In the genomic region with DNA sequence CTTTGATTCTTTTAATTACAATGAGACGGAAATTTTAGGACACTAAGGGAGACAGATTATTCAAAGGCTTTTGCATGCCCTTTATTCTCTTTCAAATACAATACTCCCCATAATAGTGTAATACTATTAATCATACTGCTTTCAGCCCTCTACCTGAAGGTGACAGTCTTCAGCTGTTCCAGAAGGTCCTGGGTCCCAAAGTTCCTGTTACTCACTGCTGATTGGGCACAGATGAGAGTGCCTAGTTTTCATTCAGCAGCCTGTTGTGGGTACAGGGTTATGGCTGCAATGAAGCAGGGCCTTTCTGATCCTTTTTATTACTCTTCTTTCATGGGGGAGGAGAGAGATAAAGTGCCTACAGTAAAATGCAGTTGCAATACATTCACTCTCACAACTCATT, we compare ENCODE assay signal across 17 cellular contexts.
DNase-seq lines count a peak whose midpoint lies in the region; ATAC-seq, FAIRE-seq and TF ChIP-seq lines count a peak whose summit lies in the region.
"Had no signal": no experiment of that assay in that cellular context is flagged by ENCODE, and none has a peak within 500 bp of the region (broad histone marks: within the 10 kb centered on the region; RNA-seq: fewer than 3 reads in every experiment).

No MANE protein-coding gene starts in this region.

- H4K20me1 ChIP-seq in GM23338 (replicated peaks; ENCODE audit: insufficient read depth) (no peaks in the 10 kb centered on the region), H1 (replicated peaks in 1 of 2; ENCODE audit: control insufficient read depth in 1 of 2, insufficient read depth in 2 of 2, low read length in 2 of 2) (peaks cover 0 to 2% of the 10 kb centered on the region in 2 experiments)
- H4K20me1 ChIP-seq: BLaER1 had no signal

- TF ChIP-seq POLR2A in H1 (IDR thresholded peaks at IDR 0.05; ENCODE audit: control extremely low read depth in 1 of 2, low read depth in 2 of 2, low read length in 2 of 2): no peak

- H3K23me2 ChIP-seq in H1 (ENCODE audit: low read depth, low read length): no peaks in the 10 kb centered on the region

- ATAC-seq in GM23338 (peak; percentile 69), HG02798 (IDR thresholded peaks at IDR 0.05; ENCODE audit: poor library complexity, unreplicated experiment) (no peak)
- no peak for ATAC-seq in effector memory CD8-positive, alpha-beta T cell (replicated peaks)
- ATAC-seq: HepG2 had no signal

- TF ChIP-seq CTCF in GM23338 (conservative IDR thresholded peaks at IDR 0.05; ENCODE audit: low read depth in 2 of 2) (peak in 1 of 2 experiments; percentile 42; a peak in 3 of 4 replicates), H1 (IDR thresholded peaks at IDR 0.05; ENCODE audit: control extremely low read depth in 1 of 3, insufficient read depth in 1 of 3, low read depth in 1 of 3, low read length in 3 of 3) (no peak), nephron progenitor cell (IDR thresholded peaks at IDR 0.05) (no peak)

- no peak overlapping the region for H2BK20ac ChIP-seq in H1 (ENCODE audit: low read length)

- no peak overlapping the region for H3K23ac ChIP-seq in H1 (ENCODE audit: insufficient read length)

- H3K27me3 Mint-ChIP-seq in GM23338 (ENCODE audit: insufficient read depth, low read depth, poor library complexity): peaks cover 4% of the 10 kb centered on the region
- no peaks in the 10 kb centered on the region for H3K27me3 Mint-ChIP-seq in nephron progenitor cell (ENCODE audit: low read depth, poor library complexity)
- H3K27me3 Mint-ChIP-seq in effector memory CD8-positive, alpha-beta T cell: no peaks in the 10 kb centered on the region
- H3K27me3 Mint-ChIP-seq: CD4-positive, alpha-beta memory T cell; IgD-negative memory B cell had no signal

- no peak overlapping the region for H4K5ac ChIP-seq in H1 (ENCODE audit: insufficient read length, low read depth, low read length)

- CTCF ChIA-PET in H1 (lab: Charles Lee; ENCODE audit: partially characterized antibody): no interaction called here

- H3K27me3 ChIP-seq in GM23338 (ENCODE audit: insufficient read depth) (no peaks in the 10 kb centered on the region), H1 (replicated peaks in 1 of 4; ENCODE audit: control insufficient read depth in 3 of 4, extremely low read depth in 1 of 4, insufficient read depth in 3 of 4, low read length in 3 of 4) (no peaks in the 10 kb centered on the region)
- H3K27me3 ChIP-seq: BLaER1 had no signal

- H3K4me1 ChIP-seq in GM23338 (ENCODE audit: insufficient read depth) (no peaks in the 10 kb centered on the region), H1 (replicated peaks in 1 of 4; ENCODE audit: control insufficient read depth in 3 of 4, insufficient read depth in 4 of 4, low read length in 3 of 4) (no peaks in the 10 kb centered on the region; a peak in 1 of 7 replicates)
- H3K4me1 ChIP-seq: BLaER1 had no signal

- H3K27ac ChIP-seq in GM23338 (ENCODE audit: low read depth) (no peak overlapping the region), H1 (ENCODE audit: low read depth, low read length) (no peak overlapping the region)
- H3K27ac ChIP-seq: BLaER1 had no signal

- POLR2A ChIA-PET in H1 (lab: Charles Lee; ENCODE audit: partially characterized antibody): interaction anchor here (0.6 to 1.7 kb wide), 2 partner anchors 8 to 154 kb away, joined by 4 read pairs; no protein-coding TSS in a partner anchor

- no peak overlapping the region for H2BK12ac ChIP-seq in H1 (ENCODE audit: low read depth, low read length)

- peaks cover 2% of the 10 kb centered on the region for H3K36me3 Mint-ChIP-seq in GM23338 (ENCODE audit: low read depth)
- peaks cover 33% of the 10 kb centered on the region for H3K36me3 Mint-ChIP-seq in nephron progenitor cell (ENCODE audit: low read depth)
- no peaks in the 10 kb centered on the region for H3K36me3 Mint-ChIP-seq in effector memory CD8-positive, alpha-beta T cell (ENCODE audit: insufficient read depth)

- no peak overlapping the region for H4K8ac ChIP-seq in H1 (ENCODE audit: extremely low read depth, insufficient read depth, low read length)

- 0 out of 2 replicates have a peak, but pooled peaks cover 2% of the 10 kb centered on the region for H3F3A ChIP-seq in GM23338 (replicated peaks; ENCODE audit: low read depth)

- H3K4me3 Mint-ChIP-seq in GM23338: no peak overlapping the region
- no peak overlapping the region for H3K4me3 Mint-ChIP-seq in nephron progenitor cell
- H3K4me3 Mint-ChIP-seq in effector memory CD8-positive, alpha-beta T cell: no peak overlapping the region
- H3K4me3 Mint-ChIP-seq: CD14-positive monocyte; CD4-positive, alpha-beta memory T cell; IgD-negative memory B cell had no signal

- no peak overlapping the region for H3K9ac ChIP-seq in H1 (replicated peaks in 1 of 4; ENCODE audit: extremely low read depth in 1 of 4, low read depth in 3 of 4, low read length in 3 of 4)
- H3K9ac ChIP-seq: BLaER1 had no signal

- no peaks in the 10 kb centered on the region for H3K9me3 ChIP-seq in H1 (ENCODE audit: insufficient read depth in 2 of 2, low read depth in 1 of 2, low read length in 1 of 2)

- WGBS in H1 (ENCODE audit: extremely low coverage in 1 of 2, insufficient coverage in 1 of 2, insufficient read length in 1 of 2, insufficient replicate concordance in 2 of 2, low coverage in 1 of 2, low lambda C conversion rate in 2 of 2, missing lambda C conversion rate in 1 of 2), 2 experiments: 69% methylated on average over 1 of the region's 1 CpG; no CpG with 5 or more reads in 1 of the 2 experiments

- H3K14ac ChIP-seq in H1 (ENCODE audit: insufficient read length): no peak overlapping the region

- no peak overlapping the region for H2BK5ac ChIP-seq in H1 (ENCODE audit: low read depth, low read length)

- no peak overlapping the region for H2BK120ac ChIP-seq in H1 (replicated peaks; ENCODE audit: low read depth, low read length)

- H3K79me2 ChIP-seq in GM23338 (replicated peaks; ENCODE audit: insufficient read depth) (no peaks in the 10 kb centered on the region), H1 (ENCODE audit: control insufficient read depth in 1 of 2, insufficient read depth in 2 of 2, low read length in 2 of 2) (no peaks in the 10 kb centered on the region)

- no peaks in the 10 kb centered on the region; the same call in 1 of the 2 replicates for H3K36me3 ChIP-seq in GM23338 (ENCODE audit: insufficient read depth)
- no peaks in the 10 kb centered on the region for H3K36me3 ChIP-seq in H1 (ENCODE audit: control insufficient read depth in 2 of 4, insufficient read depth in 4 of 4, low read length in 3 of 4)
- H3K36me3 ChIP-seq: BLaER1 had no signal

- H2AK5ac ChIP-seq in H1 (ENCODE audit: low read depth, low read length): no peak overlapping the region

- H3K4ac ChIP-seq in H1 (replicated peaks; ENCODE audit: insufficient read length, low read depth, low read length): no peak overlapping the region

- no peaks in the 10 kb centered on the region for H3K79me1 ChIP-seq in H1 (ENCODE audit: low read depth, low read length)

- peak; percentile 15 to 38; a peak in 3 of 4 replicates for TF ChIP-seq RAD21 in H1 (IDR thresholded peaks at IDR 0.05 in 1 of 2, conservative IDR thresholded peaks at IDR 0.05 in 1 of 2; ENCODE audit: low read depth in 2 of 2, low read length in 2 of 2)

- no peak overlapping the region for H3K56ac ChIP-seq in H1 (replicated peaks; ENCODE audit: insufficient read length, low read depth, low read length)

- no peak overlapping the region for H3K4me2 ChIP-seq in GM23338
- H3K4me2 ChIP-seq in H1 (ENCODE audit: insufficient read depth in 1 of 2, low read depth in 2 of 2, low read length in 2 of 2): no peak overlapping the region
- H3K4me2 ChIP-seq: BLaER1 had no signal

- H3K4me3 ChIP-seq in GM23338: no peak overlapping the region
- no peak overlapping the region for H3K4me3 ChIP-seq in H1 (ENCODE audit: extremely low read depth in 1 of 4, insufficient read depth in 2 of 4, low read depth in 3 of 4, low read length in 4 of 4)
- H3K4me3 ChIP-seq: BLaER1 had no signal

- H3K9me3 Mint-ChIP-seq in GM23338 (no peaks in the 10 kb centered on the region; the same call in 2 of the 3 replicates), nephron progenitor cell (peaks cover 8% of the 10 kb centered on the region)
- no peaks in the 10 kb centered on the region for H3K9me3 Mint-ChIP-seq in effector memory CD8-positive, alpha-beta T cell

- H3K4me1 Mint-ChIP-seq in GM23338: peaks cover 15% of the 10 kb centered on the region
- peaks cover 20% of the 10 kb centered on the region for H3K4me1 Mint-ChIP-seq in nephron progenitor cell
- no peaks in the 10 kb centered on the region for H3K4me1 Mint-ChIP-seq in effector memory CD8-positive, alpha-beta T cell (ENCODE audit: low read depth in 2 of 2)
- H3K4me1 Mint-ChIP-seq: CD14-positive monocyte, IgD-negative memory B cell had no signal

- FAIRE-seq in H1 (lab: Jason Lieb, UNC): no peak
- FAIRE-seq: H54, HepG2 had no signal

- H2BK15ac ChIP-seq in H1 (ENCODE audit: low read length): no peak overlapping the region

- peak; percentile 12 for DNase-seq in GM23338 (ENCODE audit: low spot score)
- DNase-seq in NCI-H69 (lab: John Stamatoyannopoulos, UW): peak; percentile 4
- DNase-seq in H1 (ENCODE audit: low read depth in 1 of 2, low spot score in 2 of 2): no peak
- no peak for DNase-seq in nephron progenitor cell
- no peak for DNase-seq in effector memory CD8-positive, alpha-beta T cell
- DNase-seq in SIG-M5 (lab: John Stamatoyannopoulos, UW): no peak
- DNase-seq: 8988T; Calu3; CD4-positive, alpha-beta memory T cell; DMS79 treated with DMSO at 0.1 percent for 48 hours; GF-D8 had no signal

- H3K9me2 ChIP-seq in GM23338 (ENCODE audit: insufficient read depth): no peaks in the 10 kb centered on the region

- TF ChIP-seq EP300 in H1 (IDR thresholded peaks at IDR 0.05; ENCODE audit: borderline replicate concordance in 1 of 2, low read depth in 2 of 2, low read length in 2 of 2): no peak

- H4K91ac ChIP-seq in H1 (replicated peaks; ENCODE audit: insufficient read length, low read length): no peak overlapping the region

- H3K18ac ChIP-seq in H1 (ENCODE audit: extremely low read depth, low read length): no peak overlapping the region

- H3K27ac Mint-ChIP-seq in GM23338: no peak overlapping the region
- peak overlapping the region; percentile 81 for H3K27ac Mint-ChIP-seq in nephron progenitor cell
- no peak overlapping the region for H3K27ac Mint-ChIP-seq in effector memory CD8-positive, alpha-beta T cell
- H3K27ac Mint-ChIP-seq: CD14-positive monocyte, IgD-negative memory B cell had no signal

- no peak overlapping the region for H2AFZ ChIP-seq in GM23338
- H2AFZ ChIP-seq in H1 (ENCODE audit: low read length): no peak overlapping the region

TF ChIP-seq in H1, 55 proteins besides CTCF, POLR2A, EP300 and RAD21 (continues in another document):
- no peak for TF ChIP-seq SIN3A (conservative IDR thresholded peaks at IDR 0.05 in 1 of 2, IDR thresholded peaks at IDR 0.05 in 1 of 2; ENCODE audit: low read depth in 1 of 2, low read length in 2 of 2)
- TF ChIP-seq SUZ12 (IDR thresholded peaks at IDR 0.05; ENCODE audit: low read length): no peak
- no peak for TF ChIP-seq RNF2 (IDR thresholded peaks at IDR 0.05; ENCODE audit: borderline replicate concordance, low read depth, low read length, missing control alignments, poor library complexity, severe bottlenecking)
- TF ChIP-seq RXRA (IDR thresholded peaks at IDR 0.05; ENCODE audit: insufficient read depth, low read depth, low read length): no peak

Comparison
In these comparisons a context has a peak if more than half of its experiments do, and no peak if none do; other contexts are left out.
1. DNase-seq: peak in GM23338 (single experiment) and NCI-H69 (single experiment); none in H1 (0 of 2), nephron progenitor cell (single experiment), effector memory CD8-positive, alpha-beta T cell (0 of 3) and SIG-M5 (single experiment).